1 cellular context compared by ENCODE assay signal in genomic region chr17:45013021-45013997, GRCh38.
TF ChIP-seq lines count a peak whose summit lies in the region.

No MANE protein-coding gene starts in this region.

TF ChIP-seq in K562, 482 proteins besides CTCF, POLR2A, EP300 and RAD21:
- TF ChIP-seq PURB (CRISPR knock-in tag; IDR thresholded peaks at IDR 0.05; ENCODE audit: low read depth) (no peak), HDAC2 (IDR thresholded peaks at IDR 0.05) (no peak), GABPB2 (CRISPR knock-in tag; conservative IDR thresholded peaks at IDR 0.05) (no peak), BCOR (IDR thresholded peaks at IDR 0.05) (peak; percentile 45; the same call in 1 of the 2 replicates), ZNF644 (tag; IDR thresholded peaks at IDR 0.05; ENCODE audit: low read depth) (no peak), GATAD2B (IDR thresholded peaks at IDR 0.05; ENCODE audit: borderline replicate concordance) (no peak), NUFIP1 (IDR thresholded peaks at IDR 0.05; ENCODE audit: partially characterized antibody) (no peak), ZFP36 (IDR thresholded peaks at IDR 0.05; ENCODE audit: low read depth, low read length, partially characterized antibody) (peak; percentile 6), TOE1 (IDR thresholded peaks at IDR 0.05; ENCODE audit: borderline replicate concordance) (no peak), TOE1 (CRISPR knock-in tag; IDR thresholded peaks at IDR 0.05; ENCODE audit: borderline replicate concordance, low read depth) (no peak), SIN3A (IDR thresholded peaks at IDR 0.05; ENCODE audit: borderline replicate concordance in 2 of 2, control insufficient read depth in 1 of 2, low read depth in 2 of 2, low read length in 2 of 2) (no peak), CAMTA2 (CRISPR knock-in tag; conservative IDR thresholded peaks at IDR 0.05) (no peak)
